Comparison of ENCODE assay signal across 31 cellular contexts in the genomic region with DNA sequence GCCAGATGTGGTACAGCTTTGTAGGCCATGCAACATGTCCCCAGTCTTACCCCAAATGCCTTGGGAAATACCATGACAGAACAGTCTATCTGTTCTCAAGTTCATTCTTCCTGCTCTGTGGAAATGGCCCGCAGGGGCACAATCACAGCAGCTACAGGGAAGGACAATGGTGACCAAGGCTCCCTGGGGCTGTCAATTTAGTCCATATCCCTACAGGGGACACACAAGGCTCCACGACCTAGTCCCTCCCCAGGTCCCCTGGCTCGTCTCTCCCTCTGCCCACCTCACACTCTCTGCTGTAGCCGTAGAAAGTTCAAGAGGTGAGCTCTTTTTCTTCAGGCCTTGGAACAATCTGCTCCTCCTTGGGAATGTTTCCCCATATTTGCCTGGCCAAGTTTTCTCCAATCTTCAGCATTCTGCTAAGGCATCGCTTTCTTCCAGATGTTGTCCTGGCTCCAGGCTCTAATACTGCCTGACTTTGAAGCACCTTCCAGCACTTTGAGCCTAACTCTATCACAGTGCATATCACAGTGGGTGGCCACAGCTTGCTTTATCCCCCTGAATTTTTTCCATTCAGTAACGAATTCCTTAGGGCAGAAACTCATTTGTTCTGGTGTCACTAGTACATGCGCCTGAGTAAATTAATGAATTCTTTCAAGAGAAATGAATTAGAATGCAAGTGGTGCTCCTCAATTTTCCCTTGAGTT.
DNase-seq lines count a peak whose midpoint lies in the region; ATAC-seq and TF ChIP-seq lines count a peak whose summit lies in the region.
"Had no signal": no experiment of that assay in that cellular context is flagged by ENCODE, and none has a peak within 500 bp of the region (broad histone marks: within the 10 kb centered on the region; RNA-seq: fewer than 3 reads in every experiment).

No MANE protein-coding gene starts in this region.

- H3F3A ChIP-seq in PC-3 (ENCODE audit: low read length, unreplicated experiment): no peaks in the 10 kb centered on the region

- peaks cover 13% of the 10 kb centered on the region; the same call in 1 of the 2 replicates for H3K4me1 ChIP-seq in PC-3 (ENCODE audit: insufficient read depth, low read length)
- H3K4me1 ChIP-seq: esophagus muscularis mucosa, gastroesophageal sphincter, pancreas, right atrium auricular region had no signal

- CTCF ChIA-PET in PC-3 (lab: Charles Lee): no interaction called here

- peak overlapping the region; percentile 86 for H3K27ac Mint-ChIP-seq in neural crest cell (ENCODE audit: unreplicated experiment)
- H3K27ac Mint-ChIP-seq: activated CD4-positive, alpha-beta memory T cell treated with anti-CD3 and anti-CD28 coated beads for 36 hours; activated naive CD8-positive, alpha-beta T cell treated with anti-CD3 and anti-CD28 coated beads for 36 hours; activated T-helper 17 cell treated with anti-CD3 and anti-CD28 coated beads, Interleukin-2, amount 50 U/mL, for 72 hours; memory B cell had no signal

- H3K4me3 Mint-ChIP-seq in neural crest cell: peak overlapping the region; percentile 13
- H3K4me3 Mint-ChIP-seq: activated CD4-positive, alpha-beta memory T cell treated with anti-CD3 and anti-CD28 coated beads for 36 hours; activated naive CD8-positive, alpha-beta T cell treated with anti-CD3 and anti-CD28 coated beads for 36 hours; activated T-helper 17 cell treated with anti-CD3 and anti-CD28 coated beads, Interleukin-2, amount 50 U/mL, for 72 hours; memory B cell had no signal

- H3K27ac ChIP-seq in PC-3 (ENCODE audit: low read length): no peak overlapping the region
- H3K27ac ChIP-seq: esophagus muscularis mucosa, gastroesophageal sphincter, pancreas, PC-9, right atrium auricular region, thoracic aorta had no signal

- H3K9ac ChIP-seq in PC-3 (ENCODE audit: low read length): no peak overlapping the region

- no peak overlapping the region for H3K4me2 ChIP-seq in PC-3 (ENCODE audit: low read length)
- H3K4me2 ChIP-seq: PC-9 had no signal

- H3K9me3 ChIP-seq in PC-3 (ENCODE audit: low read length): no peaks in the 10 kb centered on the region
- H3K9me3 ChIP-seq: esophagus muscularis mucosa, gastroesophageal sphincter, pancreas, right atrium auricular region, thoracic aorta had no signal

- H3K36me3 Mint-ChIP-seq in neural crest cell (ENCODE audit: low read depth): no peaks in the 10 kb centered on the region
- H3K36me3 Mint-ChIP-seq: activated CD4-positive, alpha-beta memory T cell treated with anti-CD3 and anti-CD28 coated beads for 36 hours; activated naive CD8-positive, alpha-beta T cell treated with anti-CD3 and anti-CD28 coated beads for 36 hours; brain; memory B cell had no signal

- H4K20me1 ChIP-seq in PC-3 (ENCODE audit: low read length): no peaks in the 10 kb centered on the region

- H3K27me3 ChIP-seq in H7 (ENCODE audit: control insufficient read depth, insufficient read depth, low read length): no peaks in the 10 kb centered on the region
- H3K27me3 ChIP-seq in PC-3 (ENCODE audit: low read length): no peaks in the 10 kb centered on the region
- H3K27me3 ChIP-seq: pancreas, right atrium auricular region had no signal

- H3K4me1 Mint-ChIP-seq in neural crest cell: peaks cover 64% of the 10 kb centered on the region
- H3K4me1 Mint-ChIP-seq: activated T-helper 17 cell treated with anti-CD3 and anti-CD28 coated beads, Interleukin-2, amount 50 U/mL, for 72 hours; memory B cell had no signal

- TF ChIP-seq CTCF in astrocyte of the cerebellum (IDR thresholded peaks at IDR 0.05; ENCODE audit: low read depth, low read length, missing control alignments): no peak
- no peak for TF ChIP-seq CTCF in neural crest cell (conservative IDR thresholded peaks at IDR 0.05)
- no peak for TF ChIP-seq CTCF in PC-3 (conservative IDR thresholded peaks at IDR 0.05; ENCODE audit: low read depth, low read length)

- no peaks in the 10 kb centered on the region for H3K79me2 ChIP-seq in PC-3 (ENCODE audit: low read length)

- no TSS peak for BruUV-seq in PC-3 (replicated peaks; lab: Mats Ljungman, UMichigan)

- intact Hi-C loops in PC-3 (cut with micrococcal nuclease): no loop called here

- no peaks in the 10 kb centered on the region for H3K27me3 Mint-ChIP-seq in neural crest cell (ENCODE audit: low read depth)

- H3K36me3 ChIP-seq in H7 (replicated peaks; ENCODE audit: control insufficient read depth, insufficient read depth, low read length): no peaks in the 10 kb centered on the region
- no peaks in the 10 kb centered on the region for H3K36me3 ChIP-seq in PC-3 (ENCODE audit: low read depth, low read length)
- H3K36me3 ChIP-seq: esophagus muscularis mucosa, gastroesophageal sphincter, pancreas, right atrium auricular region, thoracic aorta had no signal

- POLR2A ChIA-PET in PC-3 (lab: Charles Lee; ENCODE audit: unreplicated experiment): no interaction called here

- H3K4me3 ChIP-seq in H7 (ENCODE audit: insufficient read depth, low read depth, low read length): no peak overlapping the region
- H3K4me3 ChIP-seq in astrocyte of the cerebellum (ENCODE audit: low read depth, low read length): no peak overlapping the region
- no peak overlapping the region for H3K4me3 ChIP-seq in PC-3 (ENCODE audit: low read length)
- H3K4me3 ChIP-seq: esophagus muscularis mucosa, gastroesophageal sphincter, pancreas, PC-9, right atrium auricular region, thoracic aorta had no signal

- H3K9me3 Mint-ChIP-seq in neural crest cell: no peaks in the 10 kb centered on the region
- H3K9me3 Mint-ChIP-seq: activated CD4-positive, alpha-beta memory T cell treated with anti-CD3 and anti-CD28 coated beads for 36 hours; activated naive CD8-positive, alpha-beta T cell treated with anti-CD3 and anti-CD28 coated beads for 36 hours; activated T-helper 17 cell treated with anti-CD3 and anti-CD28 coated beads, Interleukin-2, amount 50 U/mL, for 72 hours; memory B cell had no signal

- H3K9me2 ChIP-seq in PC-3 (replicated peaks; ENCODE audit: low read length): no peaks in the 10 kb centered on the region

- peak; percentile 34 for DNase-seq in H7
- DNase-seq in astrocyte of the cerebellum (ENCODE audit: low read depth): peak; percentile 67
- DNase-seq in iPS DF 19.7 (ENCODE audit: low read depth, low spot score): peak; percentile 86
- no peak for DNase-seq in neural crest cell (ENCODE audit: low read depth, low spot score)
- no peak for DNase-seq in KG1 (lab: John Stamatoyannopoulos, UW)
- DNase-seq in DMS79 treated with DMSO at 0.1 percent for 48 hours (lab: John Stamatoyannopoulos, UW): no peak
- DNase-seq in PC-3: no peak
- DNase-seq: activated CD4-positive, alpha-beta memory T cell treated with anti-CD3 and anti-CD28 coated beads for 36 hours; activated CD4-positive, CD25-positive, alpha-beta regulatory T cell; activated CD8-positive, alpha-beta memory T cell treated with anti-CD3 and anti-CD28 coated beads, Interleukin-2, amount 50 U/mL, for 48 hours; activated naive CD8-positive, alpha-beta T cell treated with anti-CD3 and anti-CD28 coated beads for 36 hours; COR-L47; effector CD4-positive, alpha-beta T cell; left colon; NCI-H1105 treated with DMSO at 0.1 percent for 48 hours; NCI-H2029; NCI-H82; pancreas; PC-9; Right ventricle myocardium superior; stimulated activated CD4-positive, alpha-beta T cell treated with anti-CD3 and anti-CD28 coated beads, Interleukin-4, amount 100 ng/mL, for 4 hours; stimulated activated naive CD4-positive, alpha-beta T cell treated with Interleukin-2 at 50 U/mL for 16 hours; T-helper 9 cell had no signal

- ATAC-seq in GM19328 (IDR thresholded peaks at IDR 0.05; ENCODE audit: unreplicated experiment) (no peak), PC-3 (no peak)
- ATAC-seq: gastroesophageal sphincter, left colon, pancreas had no signal

- in situ Hi-C loops in astrocyte of the cerebellum (cut with HindIII; ENCODE audit: low sequenced_read_pairs): loop anchor here (25.0 kb wide), 1 partner anchor 532 kb away; no protein-coding TSS in a partner anchor

- H2AFZ ChIP-seq in PC-3 (ENCODE audit: low read length): no peak overlapping the region
- H2AFZ ChIP-seq: PC-9 had no signal

Comparison
In these comparisons a context has a peak if more than half of its experiments do, and no peak if none do; other contexts are left out.
1. DNase-seq: peak in H7 (single experiment), astrocyte of the cerebellum (single experiment) and iPS DF 19.7 (single experiment); none in neural crest cell (single experiment), KG1 (single experiment), DMS79 treated with DMSO at 0.1 percent for 48 hours (single experiment) and PC-3 (single experiment).